In the genomic region with DNA sequence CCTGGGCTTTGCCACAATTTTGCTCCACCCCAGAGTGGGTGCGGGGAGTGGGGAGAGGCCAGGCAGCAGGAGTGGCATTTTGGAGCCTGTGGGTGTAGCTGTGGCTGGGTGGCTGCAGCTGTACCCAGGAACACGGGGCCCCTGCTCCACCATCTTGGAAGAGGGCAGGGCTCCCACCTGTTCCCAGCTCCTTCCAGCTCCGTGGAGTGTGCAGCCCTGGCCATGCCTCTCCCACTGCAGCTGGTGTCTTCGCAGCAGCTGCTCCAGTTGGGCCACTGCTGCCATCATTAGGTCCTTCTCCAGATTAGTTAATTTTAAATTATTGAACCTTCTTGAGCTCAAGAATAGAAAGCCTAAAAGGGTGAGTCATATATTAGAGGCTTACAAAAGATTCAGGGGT, we compare ENCODE assay signal across 16 cellular contexts. TPM values are rescaled to one million over a fixed set of nuclear protein-coding genes. Genes with fewer than 3 reads are reported as not detected.
DNase-seq lines count a peak whose midpoint lies in the region; ATAC-seq, FAIRE-seq and TF ChIP-seq lines count a peak whose summit lies in the region.
"Had no signal": no experiment of that assay in that cellular context is flagged by ENCODE, and none has a peak within 500 bp of the region (broad histone marks: within the 10 kb centered on the region; RNA-seq: fewer than 3 reads in every experiment).

No MANE protein-coding gene starts in this region.

- H2BK120ac ChIP-seq in H1 (replicated peaks; ENCODE audit: low read depth, low read length) (no peak overlapping the region), neuronal stem cell (ENCODE audit: low read depth, low read length) (no peak overlapping the region)

- H3K27me3 Mint-ChIP-seq in endothelial cell (ENCODE audit: unreplicated experiment) = peaks cover 3% of the 10 kb centered on the region
- H3K27me3 Mint-ChIP-seq: CD4-positive, alpha-beta memory T cell had no signal

- no peak overlapping the region for H4K5ac ChIP-seq in H1 (ENCODE audit: insufficient read length, low read depth, low read length)

- H4K8ac ChIP-seq in H1 (ENCODE audit: extremely low read depth, insufficient read depth, low read length) = no peak overlapping the region
- H4K8ac ChIP-seq in neuronal stem cell (ENCODE audit: low read depth, low read length) = no peak overlapping the region

- 97% methylated on average over 3 of the region's 4 CpGs; no CpG with 5 or more reads in 1 of the 2 experiments for WGBS in H1 (ENCODE audit: extremely low coverage in 1 of 2, insufficient coverage in 1 of 2, insufficient read length in 1 of 2, insufficient replicate concordance in 2 of 2, low coverage in 1 of 2, low lambda C conversion rate in 2 of 2, missing lambda C conversion rate in 1 of 2), 2 experiments
- WGBS in neuronal stem cell (ENCODE audit: extremely low coverage in 2 of 2, insufficient read length in 2 of 2, insufficient replicate concordance in 1 of 2), 2 donors = no CpG with 5 or more reads among the region's 4 CpGs

- H3K4me3 Mint-ChIP-seq in endothelial cell (ENCODE audit: unreplicated experiment) = no peak overlapping the region
- H3K4me3 Mint-ChIP-seq: CD4-positive, alpha-beta memory T cell had no signal

- peaks cover 0 to 2% of the 10 kb centered on the region in 2 experiments for H4K20me1 ChIP-seq in H1 (replicated peaks in 1 of 2; ENCODE audit: control insufficient read depth in 1 of 2, insufficient read depth in 2 of 2, low read length in 2 of 2)

- no peak for FAIRE-seq in H1 (lab: Jason Lieb, UNC)
- FAIRE-seq: A549, D721Med, GM12892 had no signal

- H3K4me2 ChIP-seq in H1 (ENCODE audit: insufficient read depth in 1 of 2, low read depth in 2 of 2, low read length in 2 of 2) (no peak overlapping the region), neuronal stem cell (ENCODE audit: insufficient read depth, low read length, poor library complexity, severe bottlenecking) (no peak overlapping the region)
- H3K4me2 ChIP-seq: A549 had no signal

- DNase-seq in NCI-H524 (lab: John Stamatoyannopoulos, UW) (peak; percentile 20 to 79), H1 (ENCODE audit: low read depth in 1 of 2, low spot score in 2 of 2) (no peak), neuronal stem cell (ENCODE audit: low spot score) (no peak), endothelial cell (ENCODE audit: low spot score) (no peak), D341Med (ENCODE audit: low spot score) (no peak), omental fat pad (ENCODE audit: low spot score) (no peak)
- DNase-seq: BE2C; CD4-positive, alpha-beta memory T cell; DMS153; DMS79 treated with DMSO at 0.1 percent for 48 hours; GDM1; HCEC 1CT had no signal

- H3K27ac ChIP-seq in H1 (ENCODE audit: low read depth, low read length) (no peak overlapping the region), neuronal stem cell (replicated peaks; ENCODE audit: low read length) (no peak overlapping the region)
- H3K27ac ChIP-seq: A549, C4-2B had no signal

- H3K18ac ChIP-seq in H1 (ENCODE audit: extremely low read depth, low read length) = no peak overlapping the region
- no peak overlapping the region for H3K18ac ChIP-seq in neuronal stem cell (ENCODE audit: low read length)

- POLR2A ChIA-PET in H1 (lab: Charles Lee; ENCODE audit: partially characterized antibody) = interaction anchor here (1.3 to 2.2 kb wide), 2 partner anchors 15 kb away, joined by 4 to 7 read pairs; no protein-coding TSS in a partner anchor

- no peak for TF ChIP-seq EP300 in H1 (IDR thresholded peaks at IDR 0.05; ENCODE audit: borderline replicate concordance in 1 of 2, low read depth in 2 of 2, low read length in 2 of 2)

- H3K27ac Mint-ChIP-seq in endothelial cell (ENCODE audit: unreplicated experiment) = no peak overlapping the region
- H3K27ac Mint-ChIP-seq: CD4-positive, alpha-beta memory T cell had no signal

- no peaks in the 10 kb centered on the region for H3K9me3 Mint-ChIP-seq in endothelial cell (ENCODE audit: unreplicated experiment)
- H3K9me3 Mint-ChIP-seq: CD4-positive, alpha-beta memory T cell had no signal

- peaks cover 2 to 20% of the 10 kb centered on the region in 2 experiments; a peak in 1 of 4 replicates for H3K9me3 ChIP-seq in H1 (ENCODE audit: insufficient read depth in 2 of 2, low read depth in 1 of 2, low read length in 1 of 2)
- peaks cover 3 to 5% of the 10 kb centered on the region in 2 donors for H3K9me3 ChIP-seq in neuronal stem cell (replicated peaks in 1 of 2; ENCODE audit: control insufficient read depth in 2 of 2, insufficient read depth in 1 of 2, low read depth in 1 of 2, low read length in 2 of 2)
- H3K9me3 ChIP-seq: A549, BE2C had no signal

- no peaks in the 10 kb centered on the region; the same call in 1 of the 2 replicates for H3K79me1 ChIP-seq in H1 (ENCODE audit: low read depth, low read length)
- peaks cover 10% of the 10 kb centered on the region for H3K79me1 ChIP-seq in neuronal stem cell (ENCODE audit: low read depth, low read length)

- H2AK5ac ChIP-seq in H1 (ENCODE audit: low read depth, low read length) (no peak overlapping the region), neuronal stem cell (ENCODE audit: low read depth, low read length) (no peak overlapping the region)

- H3K23ac ChIP-seq in H1 (ENCODE audit: insufficient read length) (no peak overlapping the region), neuronal stem cell (ENCODE audit: low read depth, low read length, poor library complexity) (peak overlapping the region; percentile 89)

- TF ChIP-seq CTCF in H1 (IDR thresholded peaks at IDR 0.05; ENCODE audit: control extremely low read depth in 1 of 3, insufficient read depth in 1 of 3, low read depth in 1 of 3, low read length in 3 of 3) (no peak), endothelial cell (IDR thresholded peaks at IDR 0.05; ENCODE audit: unreplicated experiment) (no peak), omental fat pad (IDR thresholded peaks at IDR 0.05) (no peak)

- H3K27me3 ChIP-seq in H1 (replicated peaks in 1 of 4; ENCODE audit: control insufficient read depth in 3 of 4, extremely low read depth in 1 of 4, insufficient read depth in 3 of 4, low read length in 3 of 4) = no peaks in the 10 kb centered on the region
- H3K27me3 ChIP-seq in neuronal stem cell (ENCODE audit: control insufficient read depth in 3 of 3, insufficient read depth in 3 of 3, low read depth in 1 of 3, low read length in 3 of 3) = no peaks in the 10 kb centered on the region
- H3K27me3 ChIP-seq: BE2C had no signal

- H3K9ac ChIP-seq in H1 (replicated peaks in 1 of 4; ENCODE audit: extremely low read depth in 1 of 4, low read depth in 3 of 4, low read length in 3 of 4) (no peak overlapping the region), neuronal stem cell (ENCODE audit: low read depth, low read length, poor library complexity) (no peak overlapping the region)

- no peak overlapping the region for H2BK20ac ChIP-seq in H1 (ENCODE audit: low read length)

- no peak overlapping the region for H3K56ac ChIP-seq in H1 (replicated peaks; ENCODE audit: insufficient read length, low read depth, low read length)

- H3K14ac ChIP-seq in H1 (ENCODE audit: insufficient read length) = no peak overlapping the region
- H3K14ac ChIP-seq in neuronal stem cell (ENCODE audit: low read length) = peak overlapping the region; percentile 97

- ATAC-seq in omental fat pad (ENCODE audit: low FRiP score) = no peak
- ATAC-seq: A549 had no signal

- H3K79me2 ChIP-seq in H1 (ENCODE audit: control insufficient read depth in 1 of 2, insufficient read depth in 2 of 2, low read length in 2 of 2) = peaks cover 0 to 29% of the 10 kb centered on the region in 2 experiments; a peak in 2 of 4 replicates

- H2BK12ac ChIP-seq in H1 (ENCODE audit: low read depth, low read length) (no peak overlapping the region), neuronal stem cell (ENCODE audit: low read length) (peak overlapping the region; percentile 22)

- H3K4me3 ChIP-seq in H1 (ENCODE audit: extremely low read depth in 1 of 4, insufficient read depth in 2 of 4, low read depth in 3 of 4, low read length in 4 of 4) = no peak overlapping the region
- H3K4me3 ChIP-seq in neuronal stem cell (ENCODE audit: low read length in 2 of 2) = peak overlapping the region in 1 of 2 donors; percentile 55
- H3K4me3 ChIP-seq: A549 had no signal

- peaks cover 4% of the 10 kb centered on the region for H3K36me3 Mint-ChIP-seq in endothelial cell (ENCODE audit: low read depth, unreplicated experiment)

- H3K4ac ChIP-seq in H1 (replicated peaks; ENCODE audit: insufficient read length, low read depth, low read length) (no peak overlapping the region), neuronal stem cell (ENCODE audit: low read length) (peak overlapping the region; percentile 23)

- H4K91ac ChIP-seq in H1 (replicated peaks; ENCODE audit: insufficient read length, low read length) (no peak overlapping the region), neuronal stem cell (ENCODE audit: low read depth, low read length, poor library complexity) (no peak overlapping the region)

- H3K36me3 ChIP-seq in H1 (ENCODE audit: control insufficient read depth in 2 of 4, insufficient read depth in 4 of 4, low read length in 3 of 4) (no peaks in the 10 kb centered on the region), neuronal stem cell (replicated peaks in 1 of 2; ENCODE audit: control insufficient read depth in 2 of 2, insufficient read depth in 2 of 2, low read length in 2 of 2) (peaks cover 0 to 5% of the 10 kb centered on the region in 2 donors)
- H3K36me3 ChIP-seq: BE2C had no signal

- no peak overlapping the region for H2AFZ ChIP-seq in H1 (ENCODE audit: low read length)
- H2AFZ ChIP-seq in neuronal stem cell (ENCODE audit: low read length) = no peak overlapping the region

- TF ChIP-seq POLR2A in H1 (IDR thresholded peaks at IDR 0.05; ENCODE audit: control extremely low read depth in 1 of 2, low read depth in 2 of 2, low read length in 2 of 2) = no peak

- H2BK5ac ChIP-seq in H1 (ENCODE audit: low read depth, low read length) (peak overlapping the region; percentile 52; the same call in 1 of the 2 replicates), neuronal stem cell (ENCODE audit: low read length) (no peak overlapping the region)

- H2BK15ac ChIP-seq in H1 (ENCODE audit: low read length) (no peak overlapping the region), neuronal stem cell (ENCODE audit: low read length) (no peak overlapping the region)

- peaks cover 0 to 2% (median under 1%) of the 10 kb centered on the region in 4 experiments; a peak in 2 of 7 replicates for H3K4me1 ChIP-seq in H1 (replicated peaks in 1 of 4; ENCODE audit: control insufficient read depth in 3 of 4, insufficient read depth in 4 of 4, low read length in 3 of 4)
- H3K4me1 ChIP-seq in neuronal stem cell (ENCODE audit: control insufficient read depth in 2 of 2, insufficient read depth in 1 of 2, low read depth in 1 of 2, low read length in 2 of 2) = peaks cover 0 to 1% of the 10 kb centered on the region in 2 donors

- peaks cover 4% of the 10 kb centered on the region for H3K4me1 Mint-ChIP-seq in endothelial cell (ENCODE audit: unreplicated experiment)

- TF ChIP-seq RAD21 in H1 (IDR thresholded peaks at IDR 0.05 in 1 of 2, conservative IDR thresholded peaks at IDR 0.05 in 1 of 2; ENCODE audit: low read depth in 2 of 2, low read length in 2 of 2) = no peak

- no peaks in the 10 kb centered on the region for H3K23me2 ChIP-seq in H1 (ENCODE audit: low read depth, low read length)

- CTCF ChIA-PET in H1 (lab: Charles Lee; ENCODE audit: partially characterized antibody) = interaction anchor here (0.5 to 1.4 kb wide), 3 partner anchors 8 to 195 kb away, joined by 3 to 8 read pairs (median 3); no protein-coding TSS in a partner anchor

RNA-seq across cellular contexts. Expression of a gene that starts 17.6 kb away (rescaled TPM):
- 36.3 and 36.6 TPM in 2 replicates for total RNA-seq in H1 (2021; fragmentation: NEBNext Ultra II Directional; extraction: Animal tissue kit (Norgen Biotek cat#: 25700))
- 6.3 and 8.3 TPM in 2 replicates for polyA plus RNA-seq in H1 (2011; rRNA removed)
- 10.3 TPM for polyA plus RNA-seq in H1 (2011; cell fraction: cytosol; rRNA removed)
- polyA plus RNA-seq in H1 (2011; cell fraction: nucleus; rRNA removed) = 9.4 TPM
- 12.6 to 21.2 TPM (median 13.9 TPM) in 4 replicates for polyA plus RNA-seq in H1 (2012, experiment 1 of 2)
- 2.7 TPM for polyA plus RNA-seq in H1 (2012, experiment 2 of 2)
- polyA plus RNA-seq in H1 (2013, experiment 1 of 2) = 18.2 TPM
- polyA plus RNA-seq in H1 (2013, experiment 2 of 2) = 18.7 TPM
- polyA minus RNA-seq in H1 (2011; rRNA and poly(A)+ RNA removed) = 36.1 and 43.3 TPM in 2 replicates
- 14.0 TPM for polyA minus RNA-seq in H1 (2011; cell fraction: cytosol; rRNA and poly(A)+ RNA removed)
- 17.0 TPM for polyA minus RNA-seq in H1 (2011; cell fraction: nucleus; rRNA and poly(A)+ RNA removed)
- polyA plus RNA-seq in neuronal stem cell (2013, experiment 1 of 2) = 19.0 TPM
- 19.5 TPM for polyA plus RNA-seq in neuronal stem cell (2013, experiment 2 of 2)
- total RNA-seq in endothelial cell (ENCODE audit: unreplicated experiment) (31.4 TPM), omental fat pad (10 to 100 TPM; 27.6 to 37.0 (median 35.0) TPM)

RNA-seq across cellular contexts. Expression of a gene that starts 38.6 kb away (rescaled TPM):
- 19.9 and 21.4 TPM in 2 replicates for total RNA-seq in H1 (2021; fragmentation: NEBNext Ultra II Directional; extraction: Animal tissue kit (Norgen Biotek cat#: 25700))
- polyA plus RNA-seq in H1 (2011; rRNA removed) = 15.3 and 26.9 TPM in 2 replicates
- 20.4 TPM for polyA plus RNA-seq in H1 (2011; cell fraction: cytosol; rRNA removed)
- 32.6 TPM for polyA plus RNA-seq in H1 (2011; cell fraction: nucleus; rRNA removed)
- polyA plus RNA-seq in H1 (2012, experiment 1 of 2) = 18.0 to 24.6 TPM (median 21.5 TPM) in 4 replicates
- polyA plus RNA-seq in H1 (2012, experiment 2 of 2) = 14.7 TPM
- polyA plus RNA-seq in H1 (2013, experiment 1 of 2) = 15.3 TPM
- polyA plus RNA-seq in H1 (2013, experiment 2 of 2) = 16.1 TPM
- 29.6 and 40.8 TPM in 2 replicates for polyA minus RNA-seq in H1 (2011; rRNA and poly(A)+ RNA removed)
- 16.9 TPM for polyA minus RNA-seq in H1 (2011; cell fraction: cytosol; rRNA and poly(A)+ RNA removed)
- 14.4 TPM for polyA minus RNA-seq in H1 (2011; cell fraction: nucleus; rRNA and poly(A)+ RNA removed)
- 12.6 TPM for polyA plus RNA-seq in neuronal stem cell (2013, experiment 1 of 2)
- polyA plus RNA-seq in neuronal stem cell (2013, experiment 2 of 2) = 12.5 TPM
- total RNA-seq in endothelial cell (ENCODE audit: unreplicated experiment) = 15.2 TPM
- total RNA-seq in omental fat pad = 10 to 100 TPM; 26.9 to 44.7 (median 33.7) TPM

Comparison
In these comparisons a context has a peak if more than half of its experiments do, and no peak if none do; other contexts are left out.
1. DNase-seq: peak in NCI-H524 (2 of 2); none in H1 (0 of 2), neuronal stem cell (single experiment), endothelial cell (single experiment), D341Med (single experiment) and omental fat pad (single experiment).